19 cellular contexts compared by ENCODE assay signal in the genomic region with DNA sequence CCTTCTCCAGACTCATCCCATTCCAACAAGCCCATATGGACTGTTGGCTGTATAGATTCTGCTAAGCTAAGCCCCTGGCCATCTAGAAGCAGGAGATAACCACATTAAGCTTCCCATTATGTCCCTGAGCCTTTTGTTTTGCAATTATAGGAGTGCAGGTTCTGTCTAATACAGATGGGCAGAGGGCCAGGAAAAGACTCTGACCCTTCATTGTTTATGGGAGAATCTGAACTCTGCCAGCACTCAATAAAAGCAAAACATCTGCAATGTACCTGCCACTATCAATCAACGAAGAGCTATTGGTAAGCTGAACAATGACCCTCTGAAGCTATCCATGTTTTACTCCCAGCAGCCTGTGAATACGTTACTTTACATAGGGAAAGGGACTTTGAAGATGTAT.
A peak's percentile ranks its signal among the peaks of the same experiment; 100 is the strongest.
DNase-seq lines count a peak whose midpoint lies in the region; ATAC-seq and TF ChIP-seq lines count a peak whose summit lies in the region.
"Had no signal": no experiment of that assay in that cellular context is flagged by ENCODE, and none has a peak within 500 bp of the region (broad histone marks: within the 10 kb centered on the region; RNA-seq: fewer than 3 reads in every experiment).

No MANE protein-coding gene starts in this region.

- no peaks in the 10 kb centered on the region for H4K20me1 ChIP-seq in neural progenitor cell (ENCODE audit: low read depth)

- no peak overlapping the region for H3K27ac Mint-ChIP-seq in neural progenitor cell
- H3K27ac Mint-ChIP-seq: CD4-positive, alpha-beta memory T cell; HFFc6 had no signal

- no peaks in the 10 kb centered on the region for H3K36me3 ChIP-seq in neural progenitor cell

- H3K9me3 ChIP-seq in neural progenitor cell (ENCODE audit: low read depth), result no peaks in the 10 kb centered on the region
- H3K9me3 ChIP-seq: SK-N-SH had no signal

- no peak for TF ChIP-seq CTCF in neural progenitor cell (IDR thresholded peaks at IDR 0.05)
- no peak for TF ChIP-seq CTCF in dorsolateral prefrontal cortex (IDR thresholded peaks at IDR 0.05 in 54 of 56, conservative IDR thresholded peaks at IDR 0.05 in 2 of 56; ENCODE audit: low read depth in 1 of 56, partially characterized antibody in 56 of 56)

- no peaks in the 10 kb centered on the region for H3K27me3 ChIP-seq in neural progenitor cell
- H3K27me3 ChIP-seq in dorsolateral prefrontal cortex, result peaks cover 0 to 9% (median 0%) of the 10 kb centered on the region in 45 donors

- no peaks in the 10 kb centered on the region for H3K36me3 Mint-ChIP-seq in neural progenitor cell
- H3K36me3 Mint-ChIP-seq: CD4-positive, alpha-beta memory T cell had no signal

- no peak for ATAC-seq in HG03571 (IDR thresholded peaks at IDR 0.05; ENCODE audit: unreplicated experiment)
- ATAC-seq: Panc1 had no signal

- H3K27ac ChIP-seq in neural progenitor cell (no peak overlapping the region), dorsolateral prefrontal cortex (no peak overlapping the region)

- no peak overlapping the region for H3K9ac ChIP-seq in neural progenitor cell
- H3K9ac ChIP-seq: SK-N-SH had no signal

- DNase-seq in NCI-H2196 (lab: John Stamatoyannopoulos, UW; ENCODE audit: unreplicated experiment), result peak; percentile 2
- no peak for DNase-seq in NCI-H2196 treated with DMSO at 0.1 percent for 48 hours (lab: John Stamatoyannopoulos, UW; ENCODE audit: unreplicated experiment)
- DNase-seq in NCI-H146 (lab: John Stamatoyannopoulos, UW), result peak; percentile 80
- peak; percentile 86 for DNase-seq in NCI-H748 treated with DMSO at 0.1 percent for 48 hours (lab: John Stamatoyannopoulos, UW)
- peak; percentile 16 for DNase-seq in neural progenitor cell (ENCODE audit: low spot score)
- DNase-seq in dorsolateral prefrontal cortex, result no peak
- no peak for DNase-seq in NCI-H226
- DNase-seq: 8988T; CD4-positive, alpha-beta memory T cell; HFFc6; IMR-90; Karpas-422; MV-4-11; NCI-H1694; NCI-H526; SK-N-SH; T-helper 1 cell had no signal

- H3K4me1 ChIP-seq in neural progenitor cell, result peaks cover 8% of the 10 kb centered on the region

- no peaks in the 10 kb centered on the region for H3K9me3 Mint-ChIP-seq in neural progenitor cell
- H3K9me3 Mint-ChIP-seq: CD4-positive, alpha-beta memory T cell had no signal

- H3K4me2 ChIP-seq in neural progenitor cell, result no peak overlapping the region
- H3K4me2 ChIP-seq: SK-N-SH had no signal

- H3K4me1 Mint-ChIP-seq in neural progenitor cell, result peaks cover 3% of the 10 kb centered on the region
- H3K4me1 Mint-ChIP-seq: CD4-positive, alpha-beta memory T cell had no signal

- H3K79me2 ChIP-seq in neural progenitor cell (ENCODE audit: low read depth), result no peaks in the 10 kb centered on the region

- H3K27me3 Mint-ChIP-seq in neural progenitor cell (ENCODE audit: insufficient read depth, low read depth), result no peaks in the 10 kb centered on the region
- H3K27me3 Mint-ChIP-seq: CD4-positive, alpha-beta memory T cell had no signal

- H3K4me3 Mint-ChIP-seq in neural progenitor cell, result no peak overlapping the region
- H3K4me3 Mint-ChIP-seq: CD4-positive, alpha-beta memory T cell; HFFc6 had no signal

- no peaks in the 10 kb centered on the region for H3F3A ChIP-seq in neural progenitor cell (ENCODE audit: low read depth)

- H3K4me3 ChIP-seq in neural progenitor cell, result no peak overlapping the region
- H3K4me3 ChIP-seq in dorsolateral prefrontal cortex, result no peak overlapping the region

- intact Hi-C loops in dorsolateral prefrontal cortex (cut with DNase I), result no loop called here

- H2AFZ ChIP-seq in neural progenitor cell (replicated peaks), result no peak overlapping the region

Comparison
In these comparisons a context has a peak if more than half of its experiments do, and no peak if none do; other contexts are left out.
1. DNase-seq: peak in NCI-H2196 (single experiment), NCI-H146 (single experiment), NCI-H748 treated with DMSO at 0.1 percent for 48 hours (single experiment) and neural progenitor cell (single experiment); none in NCI-H2196 treated with DMSO at 0.1 percent for 48 hours (single experiment), dorsolateral prefrontal cortex (0 of 10) and NCI-H226 (single experiment).